11 cellular contexts compared by ENCODE assay signal in the genomic region with DNA sequence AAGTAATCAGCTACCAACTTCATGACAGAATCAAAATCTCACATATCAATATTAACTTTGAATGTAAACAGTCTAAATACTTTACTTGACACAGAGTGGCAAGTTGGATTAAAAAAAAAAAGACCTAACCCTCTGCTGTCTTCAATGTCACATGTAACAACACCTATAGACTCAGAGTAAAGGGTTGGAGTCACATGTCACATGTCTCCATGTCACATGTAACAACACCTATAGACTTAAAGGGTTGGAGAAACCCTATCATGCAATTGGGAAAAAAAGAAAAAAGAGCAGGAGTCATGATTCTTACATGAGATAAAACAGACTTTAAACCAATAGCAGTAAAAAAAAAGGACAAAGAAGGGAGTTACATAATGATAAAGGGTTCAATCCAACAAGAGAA.
"Had no signal": no experiment of that assay in that cellular context is flagged by ENCODE, and none has a peak within 500 bp of the region (broad histone marks: within the 10 kb centered on the region; RNA-seq: fewer than 3 reads in every experiment).

No MANE protein-coding gene starts in this region.

- H3K9ac ChIP-seq: GM23248 had no signal

- H3K4me3 ChIP-seq: GM23248, GM23338, HAP-1 had no signal

- FAIRE-seq: H1, H54 had no signal

- H3K4me1 ChIP-seq: HAP-1 had no signal

- H3K36me3 ChIP-seq: HAP-1 had no signal

- H3K9me3 ChIP-seq: HAP-1 had no signal

- H3K27ac ChIP-seq: GM23248 had no signal

- DNase-seq: GM23248, GOT3, H7, H9, HCEC 1CT, HFFc6 had no signal

- H2AFZ ChIP-seq: GM23248, GM23338 had no signal

- ATAC-seq: GM23338, HCT116 had no signal

- H3K4me2 ChIP-seq: GM23338 had no signal
